ENCODE assay signal across 20 cellular contexts in genomic region chr6:112058673-112059072, GRCh38. TPM values are rescaled to one million over a fixed set of nuclear protein-coding genes. Genes with fewer than 3 reads are reported as not detected.
A peak's percentile ranks its signal among the peaks of the same experiment; 100 is the strongest.
DNase-seq lines count a peak whose midpoint lies in the region; ATAC-seq and TF ChIP-seq lines count a peak whose summit lies in the region.
"Had no signal": no experiment of that assay in that cellular context is flagged by ENCODE, and none has a peak within 500 bp of the region (broad histone marks: within the 10 kb centered on the region; RNA-seq: fewer than 3 reads in every experiment).

No MANE protein-coding gene starts in this region.

- no peak for TF ChIP-seq POLR2A in body of pancreas (IDR thresholded peaks at IDR 0.05)

- H3K9ac ChIP-seq in Karpas-422 (ENCODE audit: low read length) (no peak overlapping the region), mesenchymal stem cell (ENCODE audit: low read length) (no peak overlapping the region), mammary epithelial cell (ENCODE audit: insufficient read depth, low read length) (no peak overlapping the region)
- H3K9ac ChIP-seq: GM23248 had no signal

- no peak overlapping the region for H4K8ac ChIP-seq in mesenchymal stem cell (ENCODE audit: low read length)

- H2BK5ac ChIP-seq in mesenchymal stem cell (ENCODE audit: low read depth, low read length, poor library complexity, severe bottlenecking), result no peak overlapping the region

- H4K20me1 ChIP-seq in Karpas-422 (ENCODE audit: insufficient read depth, low read depth, low read length) (no peaks in the 10 kb centered on the region), mammary epithelial cell (ENCODE audit: insufficient read depth, low read length) (no peaks in the 10 kb centered on the region)

- H3K4ac ChIP-seq in mesenchymal stem cell (ENCODE audit: low read depth in 1 of 2, low read length in 2 of 2), result no peak overlapping the region

- no TSS peak for BruUV-seq in mammary epithelial cell (replicated peaks; lab: Mats Ljungman, UMichigan)

- no peak overlapping the region for H2BK12ac ChIP-seq in mesenchymal stem cell (ENCODE audit: low read length in 2 of 2)

- H3K27me3 ChIP-seq in Karpas-422 (ENCODE audit: low read length), result no peaks in the 10 kb centered on the region
- peaks cover 0 to 7% of the 10 kb centered on the region in 2 experiments for H3K27me3 ChIP-seq in mesenchymal stem cell (ENCODE audit: control insufficient read depth in 1 of 2, insufficient read depth in 1 of 2, low read length in 2 of 2)
- no peaks in the 10 kb centered on the region for H3K27me3 ChIP-seq in mammary epithelial cell (ENCODE audit: insufficient read depth, low read length)
- no peaks in the 10 kb centered on the region for H3K27me3 ChIP-seq in body of pancreas

- H3K36me3 ChIP-seq in Karpas-422 (ENCODE audit: insufficient read depth, low read length) (no peaks in the 10 kb centered on the region), mesenchymal stem cell (ENCODE audit: control insufficient read depth in 1 of 2, insufficient read depth in 2 of 2, low read depth in 1 of 2, low read length in 2 of 2) (no peaks in the 10 kb centered on the region), mammary epithelial cell (ENCODE audit: insufficient read depth, low read length) (peaks cover 5% of the 10 kb centered on the region), body of pancreas (replicated peaks in 1 of 2; ENCODE audit: insufficient read depth in 1 of 2, low read depth in 2 of 2) (no peaks in the 10 kb centered on the region)

- H3K79me2 ChIP-seq in Karpas-422 (ENCODE audit: low read length) (no peaks in the 10 kb centered on the region), mammary epithelial cell (ENCODE audit: insufficient read depth, low read length) (peaks cover 24% of the 10 kb centered on the region)

- peak; percentile 6 for DNase-seq in CD1c-positive myeloid dendritic cell (ENCODE audit: extremely low spot score)
- DNase-seq in HFF-Myc (ENCODE audit: extremely low read depth, low read depth), result peak; percentile 6
- no peak for DNase-seq in Karpas-422
- DNase-seq in mesenchymal stem cell, result peak; percentile 22
- no peak for DNase-seq in NCI-H69 (lab: John Stamatoyannopoulos, UW)
- DNase-seq in mammary epithelial cell, result no peak
- no peak for DNase-seq in body of pancreas
- DNase-seq: C1 segment of cervical spinal cord; Caco-2; CD4-positive, CD25-positive, alpha-beta regulatory T cell; CD8-positive, alpha-beta T cell; DMS153; DND-41; GM23248; H7; HCEC 1CT had no signal

- intact Hi-C loops in mammary epithelial cell (cut with micrococcal nuclease) (no loop called here), body of pancreas (cut with DNase I) (no loop called here)

- TF ChIP-seq CTCF in HFF-Myc (IDR thresholded peaks at IDR 0.05; ENCODE audit: low read depth, low read length, missing control alignments) (no peak), mammary epithelial cell (conservative IDR thresholded peaks at IDR 0.05 in 1 of 2, IDR thresholded peaks at IDR 0.05 in 1 of 2; ENCODE audit: extremely low read depth in 1 of 2, insufficient read depth in 1 of 2, low read depth in 1 of 2, low read length in 2 of 2) (no peak), body of pancreas (IDR thresholded peaks at IDR 0.05) (no peak)

- CTCF ChIA-PET in mammary epithelial cell (lab: Charles Lee; ENCODE audit: low non-redundant PET), result no interaction called here

- H3K4me3 ChIP-seq in HFF-Myc (replicated peaks; ENCODE audit: low read depth, low read length) (no peak overlapping the region), Karpas-422 (ENCODE audit: low read length) (no peak overlapping the region), mesenchymal stem cell (ENCODE audit: insufficient read depth in 1 of 2, low read depth in 1 of 2, low read length in 2 of 2) (no peak overlapping the region), mammary epithelial cell (replicated peaks in 1 of 3; ENCODE audit: insufficient read depth in 1 of 3, low read depth in 2 of 3, low read length in 3 of 3) (no peak overlapping the region), body of pancreas (no peak overlapping the region)
- H3K4me3 ChIP-seq: GM23248 had no signal

- no peak overlapping the region for H3K23ac ChIP-seq in mesenchymal stem cell (ENCODE audit: low read length in 2 of 2)

- dilution Hi-C loops in mammary epithelial cell (cut with HindIII; ENCODE audit: low sequenced_read_pairs), result no loop called here

- H3K9me2 ChIP-seq in Karpas-422 (replicated peaks; ENCODE audit: insufficient read depth, low read length), result no peaks in the 10 kb centered on the region

- no peaks in the 10 kb centered on the region for H3K79me1 ChIP-seq in mesenchymal stem cell (replicated peaks; ENCODE audit: low read length, poor library complexity, severe bottlenecking)

- H3K18ac ChIP-seq in mesenchymal stem cell (ENCODE audit: low read depth in 1 of 2, low read length in 2 of 2), result no peak overlapping the region

- H2BK120ac ChIP-seq in mesenchymal stem cell (ENCODE audit: low read depth, low read length), result no peak overlapping the region

- H2AK5ac ChIP-seq in mesenchymal stem cell (ENCODE audit: low read length, severe bottlenecking), result no peak overlapping the region

- peak overlapping the region; percentile 32; the same call in 1 of the 2 replicates for H2AFZ ChIP-seq in Karpas-422 (ENCODE audit: low read length)
- no peak overlapping the region for H2AFZ ChIP-seq in mesenchymal stem cell (ENCODE audit: low read depth, low read length)
- no peak overlapping the region for H2AFZ ChIP-seq in mammary epithelial cell (ENCODE audit: low read depth, low read length)
- H2AFZ ChIP-seq: GM23248 had no signal

- in situ Hi-C loops in mammary epithelial cell (cut with MboI; ENCODE audit: low sequenced_read_pairs in 2 of 2), result no loop called here

- no peaks in the 10 kb centered on the region for H3K4me1 ChIP-seq in Karpas-422 (ENCODE audit: low read length)
- peaks cover 2% of the 10 kb centered on the region for H3K4me1 ChIP-seq in mesenchymal stem cell (ENCODE audit: control insufficient read depth, insufficient read depth, low read depth, low read length)
- H3K4me1 ChIP-seq in mammary epithelial cell (ENCODE audit: insufficient read depth, low read length), result peaks cover 8% of the 10 kb centered on the region
- H3K4me1 ChIP-seq in body of pancreas, result no peaks in the 10 kb centered on the region
- H3K4me1 ChIP-seq: Caco-2 had no signal

- H4K91ac ChIP-seq in mesenchymal stem cell (ENCODE audit: low read length), result no peak overlapping the region

- H3K4me2 ChIP-seq in Karpas-422 (ENCODE audit: low read depth, low read length, poor library complexity, severe bottlenecking), result no peak overlapping the region
- H3K4me2 ChIP-seq in mesenchymal stem cell (ENCODE audit: low read length, poor library complexity, severe bottlenecking), result no peak overlapping the region
- no peak overlapping the region for H3K4me2 ChIP-seq in mammary epithelial cell (ENCODE audit: insufficient read depth, low read depth, low read length)

- ATAC-seq in body of pancreas, result no peak
- ATAC-seq: CD8-positive, alpha-beta T cell had no signal

- 50% methylated on average over 3 of the region's 3 CpGs for WGBS in mesenchymal stem cell
- 82% methylated on average over 3 of the region's 3 CpGs for WGBS in mammary epithelial cell (ENCODE audit: low coverage, missing lambda C conversion rate)
- WGBS in body of pancreas, 2 donors, result 54 to 57% methylated on average over 3 of the region's 3 CpGs

- H3K9me3 ChIP-seq in Karpas-422 (ENCODE audit: low read length), result no peaks in the 10 kb centered on the region
- no peaks in the 10 kb centered on the region for H3K9me3 ChIP-seq in mesenchymal stem cell (ENCODE audit: control insufficient read depth, low read length)
- no peaks in the 10 kb centered on the region for H3K9me3 ChIP-seq in mammary epithelial cell (replicated peaks; ENCODE audit: insufficient read depth, low read length)
- H3K9me3 ChIP-seq in body of pancreas, result no peaks in the 10 kb centered on the region
- H3K9me3 ChIP-seq: Caco-2 had no signal

- H3K27ac ChIP-seq in Karpas-422 (ENCODE audit: low read length), result no peak overlapping the region
- no peak overlapping the region for H3K27ac ChIP-seq in mesenchymal stem cell (ENCODE audit: low read length, poor library complexity, severe bottlenecking)
- no peak overlapping the region for H3K27ac ChIP-seq in mammary epithelial cell (ENCODE audit: insufficient read depth, low read depth, low read length)
- no peak overlapping the region for H3K27ac ChIP-seq in body of pancreas
- H3K27ac ChIP-seq: GM23248 had no signal

- H2BK15ac ChIP-seq in mesenchymal stem cell (ENCODE audit: low read depth, poor library complexity, severe bottlenecking), result no peak overlapping the region

- H3K14ac ChIP-seq in mesenchymal stem cell (ENCODE audit: low read length in 2 of 2), result no peak overlapping the region

RNA-seq across cellular contexts. Expression of gene CCN6, which starts 4.8 kb away (rescaled TPM):
- 0.25 TPM in 1 of 2 replicates, not detected in the other for total RNA-seq in Karpas-422 (2014; rRNA removed; shearing (Covaris generic); ENCODE audit: low replicate concordance)
- polyA plus RNA-seq in mesenchymal stem cell (2013, experiment 1 of 2), result not detected
- polyA plus RNA-seq in mesenchymal stem cell (2013, experiment 2 of 2), result 0.05 TPM
- total RNA-seq in mammary epithelial cell (1 to 10 TPM; 6.0 to 8.2 TPM), body of pancreas (not detected)
- 20.3 TPM for polyA plus RNA-seq in mammary epithelial cell
- 5.9 TPM for polyA minus RNA-seq in mammary epithelial cell
- total RNA-seq: A172; A673; Caco-2; CD4-positive, CD25-positive, alpha-beta regulatory T cell; CD8-positive, alpha-beta T cell; GM23248; H1; H7 had no signal
- polyA plus RNA-seq: BJ, H1 had no signal

RNA-seq across cellular contexts. Expression of gene TUBE1, which starts 28.6 kb away (rescaled TPM):
- total RNA-seq in Karpas-422 (2014; rRNA removed; shearing (Covaris generic); ENCODE audit: low replicate concordance), result 81.6 and 110 TPM in 2 replicates
- 8.3 TPM for polyA plus RNA-seq in mesenchymal stem cell (2013, experiment 1 of 2)
- polyA plus RNA-seq in mesenchymal stem cell (2013, experiment 2 of 2), result 8.9 TPM
- total RNA-seq in mammary epithelial cell, result 10 to 100 TPM; 39.8 to 45.7 TPM
- 7.6 TPM for polyA plus RNA-seq in mammary epithelial cell
- polyA minus RNA-seq in mammary epithelial cell, result 2.6 TPM
- total RNA-seq in body of pancreas, result 10 to 100 TPM; 17.1 to 34.8 TPM

RNA-seq across cellular contexts. Expression of gene FAM229B, which starts 28.7 kb away (rescaled TPM):
- total RNA-seq in Karpas-422 (2014; rRNA removed; shearing (Covaris generic); ENCODE audit: low replicate concordance), result 8.2 and 9.2 TPM in 2 replicates
- polyA plus RNA-seq in mesenchymal stem cell (2013, experiment 1 of 2), result 24.5 TPM
- 24.6 TPM for polyA plus RNA-seq in mesenchymal stem cell (2013, experiment 2 of 2)
- 1 to 10 TPM; 3.4 to 5.2 TPM for total RNA-seq in mammary epithelial cell
- 3.5 TPM for polyA plus RNA-seq in mammary epithelial cell
- polyA minus RNA-seq in mammary epithelial cell, result not detected
- 1 to 10 TPM; 3.6 to 4.4 TPM for total RNA-seq in body of pancreas

Comparison
In these comparisons a context has a peak if more than half of its experiments do, and no peak if none do; other contexts are left out.
1. DNase-seq: peak in CD1c-positive myeloid dendritic cell (single experiment), HFF-Myc (single experiment) and mesenchymal stem cell (single experiment); none in Karpas-422 (single experiment), NCI-H69 (single experiment), mammary epithelial cell (single experiment) and body of pancreas (0 of 4).